Comparison of ENCODE assay signal across 9 cellular contexts in genomic region chr18:45670281-45670962, GRCh38. TPM values are rescaled to one million over a fixed set of nuclear protein-coding genes. Genes with fewer than 3 reads are reported as not detected.
DNase-seq lines count a peak whose midpoint lies in the region; ATAC-seq lines count a peak whose summit lies in the region.
"Had no signal": no experiment of that assay in that cellular context is flagged by ENCODE, and none has a peak within 500 bp of the region (broad histone marks: within the 10 kb centered on the region; RNA-seq: fewer than 3 reads in every experiment).

No MANE protein-coding gene starts in this region.

- peak; percentile 77 for DNase-seq in activated CD8-positive, alpha-beta memory T cell treated with anti-CD3 and anti-CD28 coated beads, Interleukin-2, amount 10 ng/mL, durations not matched to agents 7 days and 5 days
- no peak for DNase-seq in activated CD8-positive, alpha-beta memory T cell treated with anti-CD3 and anti-CD28 coated beads, Interleukin-2, amount 50 U/mL, for 48 hours
- DNase-seq in T-cell (peak in 29 of 34 experiments; percentile 16 to 59 (median 40)), NCI-H2029 treated with DMSO at 0.1 percent for 48 hours (lab: John Stamatoyannopoulos, UW) (no peak)
- DNase-seq in effector CD4-positive, alpha-beta T cell = peak; percentile 49
- DNase-seq in stimulated activated CD4-positive, alpha-beta T cell treated with anti-CD3 and anti-CD28 coated beads, Interleukin-1b, Interleukin-23, amount 100 ng/mL, for 48 hours = peak; percentile 70

- ATAC-seq in activated CD8-positive, alpha-beta memory T cell treated with anti-CD3 and anti-CD28 coated beads, Interleukin-2, amount 10 ng/mL, durations not matched to agents 7 days and 5 days = peak; percentile 66
- peak; percentile 45 to 80 (median 64) for ATAC-seq in T-cell (replicated peaks in 1 of 4)
- ATAC-seq in HG03139 (IDR thresholded peaks at IDR 0.05; ENCODE audit: unreplicated experiment) = no peak
- ATAC-seq in GM18868 (IDR thresholded peaks at IDR 0.05; ENCODE audit: unreplicated experiment) = no peak
- ATAC-seq: psoas muscle had no signal

- no peaks in the 10 kb centered on the region for H3K9me3 Mint-ChIP-seq in activated CD8-positive, alpha-beta memory T cell treated with anti-CD3 and anti-CD28 coated beads, Interleukin-2, amount 10 ng/mL, durations not matched to agents 7 days and 5 days (ENCODE audit: low read depth)
- no peaks in the 10 kb centered on the region for H3K9me3 Mint-ChIP-seq in T-cell

- H3K27ac Mint-ChIP-seq in activated CD8-positive, alpha-beta memory T cell treated with anti-CD3 and anti-CD28 coated beads, Interleukin-2, amount 10 ng/mL, durations not matched to agents 7 days and 5 days = peak overlapping the region; percentile 92
- peak overlapping the region; percentile 37 to 65 for H3K27ac Mint-ChIP-seq in T-cell

- H3K4me1 Mint-ChIP-seq in activated CD8-positive, alpha-beta memory T cell treated with anti-CD3 and anti-CD28 coated beads, Interleukin-2, amount 10 ng/mL, durations not matched to agents 7 days and 5 days = peaks cover 64% of the 10 kb centered on the region
- peaks cover 57 to 61% (median 58%) of the 10 kb centered on the region in 3 donors for H3K4me1 Mint-ChIP-seq in T-cell

- POLR2A ChIA-PET in T-cell (lab: Charles Lee) = no interaction called here

- CTCF ChIA-PET in activated CD8-positive, alpha-beta memory T cell treated with anti-CD3 and anti-CD28 coated beads, Interleukin-2, amount 10 ng/mL, durations not matched to agents 7 days and 5 days (lab: Charles Lee) = interaction anchor here (0.6 to 10.7 kb wide), 5 partner anchors 13 to 403 kb away, joined by 3 to 234 read pairs (median 3); no protein-coding TSS in a partner anchor
- CTCF ChIA-PET in T-cell (lab: Charles Lee) = interaction anchor here (0.7 to 2.2 kb wide), 6 partner anchors 16 to 403 kb away, joined by 3 to 11 read pairs (median 4); no protein-coding TSS in a partner anchor

- no peaks in the 10 kb centered on the region for H3K36me3 Mint-ChIP-seq in activated CD8-positive, alpha-beta memory T cell treated with anti-CD3 and anti-CD28 coated beads, Interleukin-2, amount 10 ng/mL, durations not matched to agents 7 days and 5 days
- H3K36me3 Mint-ChIP-seq in T-cell = no peaks in the 10 kb centered on the region

- H3K27me3 Mint-ChIP-seq in activated CD8-positive, alpha-beta memory T cell treated with anti-CD3 and anti-CD28 coated beads, Interleukin-2, amount 10 ng/mL, durations not matched to agents 7 days and 5 days = no peaks in the 10 kb centered on the region
- no peaks in the 10 kb centered on the region for H3K27me3 Mint-ChIP-seq in T-cell

- H3K4me3 Mint-ChIP-seq in activated CD8-positive, alpha-beta memory T cell treated with anti-CD3 and anti-CD28 coated beads, Interleukin-2, amount 10 ng/mL, durations not matched to agents 7 days and 5 days = peak overlapping the region; percentile 54
- H3K4me3 Mint-ChIP-seq in T-cell = peak overlapping the region in 2 of 3 donors; percentile 48 to 50

RNA-seq across cellular contexts. Expression of gene SLC14A1, which starts 53.6 kb away (rescaled TPM):
- total RNA-seq in activated CD8-positive, alpha-beta memory T cell treated with anti-CD3 and anti-CD28 coated beads, Interleukin-2, amount 10 ng/mL, durations not matched to agents 7 days and 5 days = 10 to 100 TPM in 1 of 2 experiments, 1 to 10 TPM in 1; 6.8 to 14.8 TPM
- total RNA-seq in T-cell = 10 to 100 TPM in 1 of 5 donors, 1 to 10 TPM in 4; 1.8 to 30.8 (median 2.7) TPM

RNA-seq across cellular contexts. Expression of gene SLC14A2, which starts 55.1 kb away (rescaled TPM):
- total RNA-seq in activated CD8-positive, alpha-beta memory T cell treated with anti-CD3 and anti-CD28 coated beads, Interleukin-2, amount 10 ng/mL, durations not matched to agents 7 days and 5 days = under 1 TPM; 0.28 to 0.29 TPM
- under 1 TPM in 3 of 5 donors, not detected in 2; 0.06 to 0.14 (median 0.06) TPM for total RNA-seq in T-cell

Comparison
In these comparisons a context has a peak if more than half of its experiments do, and no peak if none do; other contexts are left out.
1. DNase-seq: peak in activated CD8-positive, alpha-beta memory T cell treated with anti-CD3 and anti-CD28 coated beads, Interleukin-2, amount 10 ng/mL, durations not matched to agents 7 days and 5 days (single experiment), T-cell (29 of 34), effector CD4-positive, alpha-beta T cell (single experiment) and stimulated activated CD4-positive, alpha-beta T cell treated with anti-CD3 and anti-CD28 coated beads, Interleukin-1b, Interleukin-23, amount 100 ng/mL, for 48 hours (single experiment); none in activated CD8-positive, alpha-beta memory T cell treated with anti-CD3 and anti-CD28 coated beads, Interleukin-2, amount 50 U/mL, for 48 hours (single experiment) and NCI-H2029 treated with DMSO at 0.1 percent for 48 hours (single experiment).
2. ATAC-seq: peak in activated CD8-positive, alpha-beta memory T cell treated with anti-CD3 and anti-CD28 coated beads, Interleukin-2, amount 10 ng/mL, durations not matched to agents 7 days and 5 days (single experiment) and T-cell (4 of 4); none in HG03139 (single experiment) and GM18868 (single experiment).